ENCODE assay signal across 8 cellular contexts in the genomic region with DNA sequence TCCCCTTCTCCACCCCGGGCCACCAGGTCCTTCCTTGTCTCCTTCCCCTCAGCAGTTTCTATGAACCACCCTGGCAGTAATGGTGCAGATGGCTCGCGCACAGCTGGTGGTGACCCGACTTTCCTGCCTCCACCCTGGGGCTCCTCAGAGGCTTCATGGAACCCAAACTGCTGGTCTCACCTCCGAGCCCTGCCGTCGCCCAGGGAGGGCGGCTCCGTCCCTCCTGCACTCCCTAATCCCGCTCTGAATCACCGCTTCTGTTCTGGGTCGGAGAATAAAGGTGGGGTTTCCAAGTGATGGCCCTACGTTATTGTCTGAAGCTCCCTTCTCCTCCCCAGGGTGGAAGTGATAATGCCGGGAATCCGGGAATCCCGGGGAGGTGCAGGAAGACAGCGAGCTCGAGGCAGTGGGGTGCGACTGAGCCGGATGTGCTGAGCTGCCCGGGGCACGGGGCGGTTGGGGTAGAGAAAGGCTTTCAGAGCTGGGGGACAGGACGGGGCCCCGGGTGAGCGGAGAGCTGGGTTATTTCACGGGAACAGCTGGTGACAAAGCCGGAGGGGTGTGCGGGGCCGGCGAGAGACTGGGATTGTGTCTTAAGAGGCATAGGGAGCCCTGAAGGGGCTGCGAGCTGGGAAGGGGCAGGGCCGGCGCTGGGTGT. TPM values are rescaled to one million over a fixed set of nuclear protein-coding genes. Genes with fewer than 3 reads are reported as not detected.
A peak's percentile ranks its signal among the peaks of the same experiment; 100 is the strongest.
DNase-seq lines count a peak whose midpoint lies in the region; ATAC-seq and TF ChIP-seq lines count a peak whose summit lies in the region.

No MANE protein-coding gene starts in this region.

- peak overlapping the region; percentile 84 for H2AFZ ChIP-seq in IMR-90 (replicated peaks; ENCODE audit: low read length, poor library complexity)
- no peak overlapping the region for H2AFZ ChIP-seq in SK-N-SH (ENCODE audit: low read depth)

- H4K8ac ChIP-seq in IMR-90 (ENCODE audit: low read depth in 2 of 2, low read length in 2 of 2), result no peak overlapping the region

- TF ChIP-seq CTCF in IMR-90 (conservative IDR thresholded peaks at IDR 0.05; ENCODE audit: low read depth, low read length), result no peak
- no peak for TF ChIP-seq CTCF in endodermal cell (conservative IDR thresholded peaks at IDR 0.05)
- no peak for TF ChIP-seq CTCF in SK-N-SH (IDR thresholded peaks at IDR 0.05)

- no peak overlapping the region for H4K91ac ChIP-seq in IMR-90 (ENCODE audit: insufficient read depth, low read depth, low read length)

- ATAC-seq in IMR-90 (ENCODE audit: low read depth) (no peak; the same call in 1 of the 2 replicates), GM18858 (IDR thresholded peaks at IDR 0.05; ENCODE audit: unreplicated experiment) (no peak)
- ATAC-seq in naive thymus-derived CD4-positive, alpha-beta T cell, result peak; percentile 40

- BruUV-seq in IMR-90 (replicated peaks; lab: Mats Ljungman, UMichigan), result no TSS peak

- in situ Hi-C loops in IMR-90 (cut with MboI; ENCODE audit: low sequenced_read_pairs), result no loop called here

- H3K27ac ChIP-seq in IMR-90 (ENCODE audit: insufficient read depth, low read length), result no peak overlapping the region
- no peak overlapping the region for H3K27ac ChIP-seq in endodermal cell (ENCODE audit: low read depth, low read length)
- H3K27ac ChIP-seq in naive thymus-derived CD4-positive, alpha-beta T cell (ENCODE audit: low read depth, low read length), result no peak overlapping the region
- no peak overlapping the region for H3K27ac ChIP-seq in SK-N-SH (ENCODE audit: low read depth in 2 of 2, low read length in 1 of 2)

- peaks cover 3% of the 10 kb centered on the region for H3K27me3 Mint-ChIP-seq in endodermal cell (ENCODE audit: insufficient read depth)
- peaks cover 0 to 21% (median 10%) of the 10 kb centered on the region in 5 donors for H3K27me3 Mint-ChIP-seq in naive thymus-derived CD4-positive, alpha-beta T cell

- peak overlapping the region; percentile 94 for H3K27ac Mint-ChIP-seq in endodermal cell
- peak overlapping the region in 3 of 9 donors; percentile 18 to 72 (median 53) for H3K27ac Mint-ChIP-seq in naive thymus-derived CD4-positive, alpha-beta T cell

- peaks cover 16% of the 10 kb centered on the region for H3K36me3 Mint-ChIP-seq in endodermal cell (ENCODE audit: low read depth)
- peaks cover 0 to 8% (median 6%) of the 10 kb centered on the region in 5 donors for H3K36me3 Mint-ChIP-seq in naive thymus-derived CD4-positive, alpha-beta T cell

- H3K4me2 ChIP-seq in IMR-90 (ENCODE audit: low read depth, low read length) (no peak overlapping the region; the same call in 1 of the 2 replicates), SK-N-SH (no peak overlapping the region)

- TF ChIP-seq RAD21 in IMR-90 (IDR thresholded peaks at IDR 0.05; ENCODE audit: low read length), result no peak
- TF ChIP-seq RAD21 in SK-N-SH (IDR thresholded peaks at IDR 0.05; ENCODE audit: low read length), result no peak

- POLR2A ChIA-PET in IMR-90 (lab: Charles Lee; ENCODE audit: unreplicated experiment) (no interaction called here), SK-N-SH (lab: Yijun Ruan, JAX) (no interaction called here)
- POLR2A ChIA-PET in naive thymus-derived CD4-positive, alpha-beta T cell (lab: Charles Lee), result interaction anchor here (0.9 to 1.4 kb wide), 3 partner anchors 17 to 48 kb away, joined by 3 to 4 read pairs (median 3); no protein-coding TSS in a partner anchor

- H3K9ac ChIP-seq in IMR-90 (ENCODE audit: low read depth, low read length) (no peak overlapping the region), endodermal cell (ENCODE audit: extremely low read depth, low read length, poor library complexity, severe bottlenecking) (peak overlapping the region; percentile 29), SK-N-SH (no peak overlapping the region)

- peak overlapping the region; percentile 55 for H2AK9ac ChIP-seq in IMR-90 (replicated peaks; ENCODE audit: low read depth, low read length, poor library complexity)

- no peaks in the 10 kb centered on the region for H3K79me2 ChIP-seq in SK-N-SH (ENCODE audit: insufficient read depth)

- peak overlapping the region; percentile 92 for H3K4me3 Mint-ChIP-seq in endodermal cell
- peak overlapping the region in 9 of 10 donors; percentile 23 to 86 (median 69) for H3K4me3 Mint-ChIP-seq in naive thymus-derived CD4-positive, alpha-beta T cell

- CTCF ChIA-PET in IMR-90 (lab: Yijun Ruan, JAX) (interaction anchor here (1.0 kb wide), 1 partner anchor 16 kb away, joined by 3 read pairs; no protein-coding TSS in a partner anchor), SK-N-SH (lab: Yijun Ruan, JAX) (interaction anchor here (0.8 to 1.6 kb wide), 2 partner anchors 22 to 91 kb away, joined by 3 read pairs; no protein-coding TSS in a partner anchor)
- CTCF ChIA-PET in naive thymus-derived CD4-positive, alpha-beta T cell (lab: Charles Lee), result interaction anchor here (1.2 to 1.4 kb wide), 2 partner anchors 23 to 77 kb away, joined by 3 to 4 read pairs; partner anchors contain the start of genes NTN5, RPL18 and SPHK2

- no peak overlapping the region for H2AK5ac ChIP-seq in IMR-90 (ENCODE audit: low read depth, low read length)

- no peak overlapping the region for H3K56ac ChIP-seq in IMR-90 (ENCODE audit: extremely low read depth, insufficient read depth, low read length)

- TF ChIP-seq EP300 in SK-N-SH (IDR thresholded peaks at IDR 0.05; ENCODE audit: borderline replicate concordance in 1 of 2, low read depth in 1 of 2, low read length in 1 of 2), result no peak

- no peak overlapping the region for H3K23ac ChIP-seq in IMR-90 (ENCODE audit: low read depth, low read length)

- H3K4me3 ChIP-seq in IMR-90 (ENCODE audit: insufficient read depth, low read depth, low read length) (no peak overlapping the region), endodermal cell (ENCODE audit: low read length) (peak overlapping the region; percentile 84), SK-N-SH (ENCODE audit: low read depth in 2 of 2, low read length in 1 of 2) (no peak overlapping the region)
- H3K4me3 ChIP-seq in naive thymus-derived CD4-positive, alpha-beta T cell (ENCODE audit: low read length), result peak overlapping the region; percentile 20

- no peak overlapping the region for H3K4ac ChIP-seq in IMR-90 (ENCODE audit: low read depth, low read length)

- peaks cover 5% of the 10 kb centered on the region for H3F3A ChIP-seq in SK-N-SH (replicated peaks; ENCODE audit: insufficient read depth)

- H4K20me1 ChIP-seq in IMR-90 (ENCODE audit: insufficient read depth, low read length) (no peaks in the 10 kb centered on the region), SK-N-SH (ENCODE audit: insufficient read depth) (no peaks in the 10 kb centered on the region)

- no peaks in the 10 kb centered on the region for H3K36me3 ChIP-seq in IMR-90 (ENCODE audit: control insufficient read depth, insufficient read depth, low read length)
- H3K36me3 ChIP-seq in endodermal cell (ENCODE audit: control insufficient read depth, insufficient read depth, low read length), result no peaks in the 10 kb centered on the region
- H3K36me3 ChIP-seq in naive thymus-derived CD4-positive, alpha-beta T cell (ENCODE audit: control insufficient read depth in 2 of 3, insufficient read depth in 3 of 3, low read length in 3 of 3), result no peaks in the 10 kb centered on the region
- H3K36me3 ChIP-seq in SK-N-SH (replicated peaks in 1 of 2; ENCODE audit: control insufficient read depth in 1 of 2, insufficient read depth in 2 of 2, low read length in 1 of 2), result no peaks in the 10 kb centered on the region

- peaks cover 4% of the 10 kb centered on the region for H3K4me1 Mint-ChIP-seq in endodermal cell
- peaks cover 6 to 18% (median 8%) of the 10 kb centered on the region in 7 donors for H3K4me1 Mint-ChIP-seq in naive thymus-derived CD4-positive, alpha-beta T cell

- WGBS in IMR-90 (ENCODE audit: extremely low coverage in 2 of 2, insufficient read length in 1 of 2), 2 experiments, result 16% methylated on average over 6 of the region's 34 CpGs; no CpG with 5 or more reads in 1 of the 2 experiments
- WGBS in endodermal cell (ENCODE audit: insufficient coverage in 1 of 2, insufficient read length in 1 of 2), 2 experiments, result 3 to 4% methylated on average over 23 to 34 of the region's 34 CpGs
- 78% methylated on average over 34 of the region's 34 CpGs for WGBS in SK-N-SH (ENCODE audit: low lambda C conversion rate)

- no peak overlapping the region for H3K14ac ChIP-seq in IMR-90 (replicated peaks; ENCODE audit: low read depth, low read length)

- H3K4me1 ChIP-seq in IMR-90 (ENCODE audit: control insufficient read depth, insufficient read depth, low read length) (peaks cover 4% of the 10 kb centered on the region), endodermal cell (ENCODE audit: control insufficient read depth, insufficient read depth, low read length) (no peaks in the 10 kb centered on the region), SK-N-SH (ENCODE audit: control insufficient read depth in 1 of 2, insufficient read depth in 2 of 2, low read depth in 1 of 2, low read length in 1 of 2) (peaks cover 0 to 5% of the 10 kb centered on the region in 2 experiments; a peak in 1 of 4 replicates)
- H3K4me1 ChIP-seq in naive thymus-derived CD4-positive, alpha-beta T cell (ENCODE audit: control insufficient read depth in 2 of 2, insufficient read depth in 2 of 2, low read length in 2 of 2), result peaks cover 0 to 6% of the 10 kb centered on the region in 2 donors

- H2BK20ac ChIP-seq in IMR-90 (ENCODE audit: low read depth, low read length), result no peak overlapping the region

- H3K27me3 ChIP-seq in IMR-90 (ENCODE audit: control insufficient read depth, insufficient read depth, low read length) (peaks cover 12% of the 10 kb centered on the region), endodermal cell (ENCODE audit: control insufficient read depth, insufficient read depth, low read length, poor library complexity, severe bottlenecking) (no peaks in the 10 kb centered on the region), SK-N-SH (ENCODE audit: insufficient read depth) (no peaks in the 10 kb centered on the region)
- no peaks in the 10 kb centered on the region for H3K27me3 ChIP-seq in naive thymus-derived CD4-positive, alpha-beta T cell (ENCODE audit: control insufficient read depth in 2 of 2, insufficient read depth in 2 of 2, low read length in 2 of 2)

- H2BK5ac ChIP-seq in IMR-90 (ENCODE audit: low read depth, low read length, poor library complexity, severe bottlenecking), result no peak overlapping the region

- dilution Hi-C loops in IMR-90 (cut with HindIII; ENCODE audit: low sequenced_read_pairs, unreplicated experiment), result no loop called here

- H3K9me3 Mint-ChIP-seq in endodermal cell, result peaks cover 2% of the 10 kb centered on the region
- no peaks in the 10 kb centered on the region for H3K9me3 Mint-ChIP-seq in naive thymus-derived CD4-positive, alpha-beta T cell

- no peaks in the 10 kb centered on the region for H3K9me2 ChIP-seq in SK-N-SH

- no peaks in the 10 kb centered on the region for H3K9me1 ChIP-seq in IMR-90 (ENCODE audit: insufficient read depth, low read length)

- H2BK120ac ChIP-seq in IMR-90 (ENCODE audit: low read depth, low read length), result no peak overlapping the region

- DNase-seq in AG20443 (ENCODE audit: low spot score) (peak; percentile 16), IMR-90 (no peak), endodermal cell (peak; percentile 87), amniotic stem cell (lab: John Stamatoyannopoulos, UW) (no peak), NCI-H187 treated with DMSO at 0.1 percent for 48 hours (lab: John Stamatoyannopoulos, UW) (no peak), SK-N-SH (no peak)
- peak in 1 of 9 donors; percentile 7 for DNase-seq in naive thymus-derived CD4-positive, alpha-beta T cell

- no peak for TF ChIP-seq POLR2A in IMR-90 (IDR thresholded peaks at IDR 0.05; ENCODE audit: low read depth, low read length)

- no peak overlapping the region for H2BK15ac ChIP-seq in IMR-90 (ENCODE audit: low read depth, low read length)

- H3K79me1 ChIP-seq in IMR-90 (ENCODE audit: low read depth in 1 of 2, low read length in 2 of 2), result no peaks in the 10 kb centered on the region

- intact Hi-C loops in IMR-90 (cut with micrococcal nuclease), result no loop called here
- intact Hi-C loops in naive thymus-derived CD4-positive, alpha-beta T cell (cut with micrococcal nuclease), result loop anchor here in 1 of 2 donors (1.0 to 5.0 kb wide), 2 partner anchors 21 to 41 kb away; no protein-coding TSS in a partner anchor

- no peak overlapping the region for H3K18ac ChIP-seq in IMR-90 (ENCODE audit: low read depth, low read length)

- no peak overlapping the region for H4K5ac ChIP-seq in IMR-90 (ENCODE audit: low read depth, low read length)

- H3K9me3 ChIP-seq in IMR-90 (ENCODE audit: control insufficient read depth, insufficient read depth, low read length) (no peaks in the 10 kb centered on the region), endodermal cell (ENCODE audit: control insufficient read depth, low read length) (peaks cover 5% of the 10 kb centered on the region), SK-N-SH (no peaks in the 10 kb centered on the region)
- H3K9me3 ChIP-seq in naive thymus-derived CD4-positive, alpha-beta T cell (ENCODE audit: control insufficient read depth in 2 of 3, low read length in 3 of 3), result no peaks in the 10 kb centered on the region

RNA-seq across cellular contexts. Expression of gene FUT2, which starts 0.7 kb away (rescaled TPM):
- total RNA-seq in IMR-90 (2012; rRNA removed) (not detected in 2 replicates), endodermal cell (10 to 100 TPM in 1 of 2 donors, 1 to 10 TPM in 1; 5.8 to 11.0 TPM)
- polyA plus RNA-seq in IMR-90 (2012; rRNA removed) (not detected in 2 replicates), SK-N-SH (2012; rRNA removed) (not detected in 2 replicates)
- not detected in 2 replicates for polyA plus RNA-seq in IMR-90 (2012; cell fraction: cytosol; rRNA removed)
- not detected in 2 replicates for polyA plus RNA-seq in IMR-90 (2012; cell fraction: nucleus; rRNA removed; ENCODE audit: low replicate concordance)
- 2.3 TPM for polyA plus RNA-seq in endodermal cell (2013, experiment 1 of 2)
- polyA plus RNA-seq in endodermal cell (2013, experiment 2 of 2), result 0.95 TPM
- total RNA-seq in naive thymus-derived CD4-positive, alpha-beta T cell, result not detected
- polyA plus RNA-seq in naive thymus-derived CD4-positive, alpha-beta T cell, result under 1 TPM; 0.09 to 0.78 TPM
- not detected in 2 replicates for polyA plus RNA-seq in SK-N-SH (2012; cell fraction: cytosol; rRNA removed)
- polyA plus RNA-seq in SK-N-SH (2012; cell fraction: nucleus; rRNA removed), result not detected in 2 replicates

RNA-seq across cellular contexts. Expression of gene MAMSTR, which starts 23.0 kb away (rescaled TPM):
- total RNA-seq in IMR-90 (2012; rRNA removed) (0.18 and 0.28 TPM in 2 replicates), endodermal cell (1 to 10 TPM; 1.9 to 2.3 TPM)
- polyA plus RNA-seq in IMR-90 (2012; rRNA removed) (1.9 and 2.7 TPM in 2 replicates), SK-N-SH (2012; rRNA removed) (0.70 and 1.1 TPM in 2 replicates)
- polyA plus RNA-seq in IMR-90 (2012; cell fraction: cytosol; rRNA removed), result 2.2 and 3.7 TPM in 2 replicates
- 2.3 and 4.1 TPM in 2 replicates for polyA plus RNA-seq in IMR-90 (2012; cell fraction: nucleus; rRNA removed; ENCODE audit: low replicate concordance)
- 2.0 TPM for polyA plus RNA-seq in endodermal cell (2013, experiment 1 of 2)
- 1.2 TPM for polyA plus RNA-seq in endodermal cell (2013, experiment 2 of 2)
- 1 to 10 TPM in 3 of 5 experiments, under 1 TPM in 2; 0.80 to 2.1 (median 1.3) TPM for total RNA-seq in naive thymus-derived CD4-positive, alpha-beta T cell
- under 1 TPM; 0.25 to 0.87 TPM for polyA plus RNA-seq in naive thymus-derived CD4-positive, alpha-beta T cell
- polyA plus RNA-seq in SK-N-SH (2012; cell fraction: cytosol; rRNA removed), result 0.33 and 0.63 TPM in 2 replicates
- polyA plus RNA-seq in SK-N-SH (2012; cell fraction: nucleus; rRNA removed), result 3.2 and 3.4 TPM in 2 replicates

RNA-seq across cellular contexts. Expression of gene NTN5, which starts 23.7 kb away (rescaled TPM):
- total RNA-seq in IMR-90 (2012; rRNA removed) (not detected in 2 replicates), endodermal cell (1 to 10 TPM; 1.2 to 1.4 TPM)
- polyA plus RNA-seq in IMR-90 (2012; rRNA removed) (0.11 and 0.19 TPM in 2 replicates), SK-N-SH (2012; rRNA removed) (0.57 and 0.74 TPM in 2 replicates)
- 0.14 and 0.29 TPM in 2 replicates for polyA plus RNA-seq in IMR-90 (2012; cell fraction: cytosol; rRNA removed)
- polyA plus RNA-seq in IMR-90 (2012; cell fraction: nucleus; rRNA removed; ENCODE audit: low replicate concordance), result 1.9 and 3.1 TPM in 2 replicates
- polyA plus RNA-seq in endodermal cell (2013, experiment 1 of 2), result 2.0 TPM
- polyA plus RNA-seq in endodermal cell (2013, experiment 2 of 2), result 3.1 TPM
- 1 to 10 TPM in 4 of 5 experiments, under 1 TPM in 1; 0.99 to 5.9 (median 3.0) TPM for total RNA-seq in naive thymus-derived CD4-positive, alpha-beta T cell
- polyA plus RNA-seq in naive thymus-derived CD4-positive, alpha-beta T cell, result under 1 TPM; 0.41 to 0.59 TPM
- 0.12 and 0.37 TPM in 2 replicates for polyA plus RNA-seq in SK-N-SH (2012; cell fraction: cytosol; rRNA removed)
- 5.0 and 7.0 TPM in 2 replicates for polyA plus RNA-seq in SK-N-SH (2012; cell fraction: nucleus; rRNA removed)

RNA-seq across cellular contexts. Expression of gene RASIP1, which starts 43.9 kb away (rescaled TPM):
- under 0.01 and 0.18 TPM in 2 replicates for total RNA-seq in IMR-90 (2012; rRNA removed)
- polyA plus RNA-seq in IMR-90 (2012; rRNA removed), result 0.51 and 0.67 TPM in 2 replicates
- polyA plus RNA-seq in IMR-90 (2012; cell fraction: cytosol; rRNA removed), result 0.63 and 1.0 TPM in 2 replicates
- 0.36 and 0.79 TPM in 2 replicates for polyA plus RNA-seq in IMR-90 (2012; cell fraction: nucleus; rRNA removed; ENCODE audit: low replicate concordance)
- 1 to 10 TPM; 3.4 to 5.2 TPM for total RNA-seq in endodermal cell
- 1.6 TPM for polyA plus RNA-seq in endodermal cell (2013, experiment 1 of 2)
- 0.99 TPM for polyA plus RNA-seq in endodermal cell (2013, experiment 2 of 2)
- under 1 TPM in 2 of 5 experiments, not detected in 3; 0.12 to 0.21 TPM for total RNA-seq in naive thymus-derived CD4-positive, alpha-beta T cell
- polyA plus RNA-seq in naive thymus-derived CD4-positive, alpha-beta T cell, result under 1 TPM; 0.12 to 0.65 TPM
- 0.36 and 0.41 TPM in 2 replicates for polyA plus RNA-seq in SK-N-SH (2012; rRNA removed)
- polyA plus RNA-seq in SK-N-SH (2012; cell fraction: cytosol; rRNA removed), result 0.24 TPM in 2 replicates
- 0.42 and 0.55 TPM in 2 replicates for polyA plus RNA-seq in SK-N-SH (2012; cell fraction: nucleus; rRNA removed)

RNA-seq across cellular contexts. Expression of gene IZUMO1, which starts 50.2 kb away (rescaled TPM):
- total RNA-seq in IMR-90 (2012; rRNA removed), result not detected in 2 replicates
- not detected in 2 replicates for polyA plus RNA-seq in IMR-90 (2012; rRNA removed)
- polyA plus RNA-seq in IMR-90 (2012; cell fraction: cytosol; rRNA removed), result not detected in 2 replicates
- 0.05 and 0.07 TPM in 2 replicates for polyA plus RNA-seq in IMR-90 (2012; cell fraction: nucleus; rRNA removed; ENCODE audit: low replicate concordance)
- under 1 TPM; 0.22 to 0.80 TPM for total RNA-seq in endodermal cell
- polyA plus RNA-seq in endodermal cell (2013, experiment 1 of 2), result 0.21 TPM
- not detected for polyA plus RNA-seq in endodermal cell (2013, experiment 2 of 2)
- total RNA-seq in naive thymus-derived CD4-positive, alpha-beta T cell, result not detected
- polyA plus RNA-seq in naive thymus-derived CD4-positive, alpha-beta T cell, result not detected
- polyA plus RNA-seq in SK-N-SH (2012; rRNA removed), result 0.03 TPM in 2 replicates
- 0.01 TPM in 1 of 2 replicates, not detected in the other for polyA plus RNA-seq in SK-N-SH (2012; cell fraction: cytosol; rRNA removed)
- 0.07 TPM in 1 of 2 replicates, not detected in the other for polyA plus RNA-seq in SK-N-SH (2012; cell fraction: nucleus; rRNA removed)

Comparison
In these comparisons a context has a peak if more than half of its experiments do, and no peak if none do; other contexts are left out.
1. DNase-seq: peak in AG20443 (single experiment) and endodermal cell (single experiment); none in IMR-90 (single experiment), amniotic stem cell (single experiment), NCI-H187 treated with DMSO at 0.1 percent for 48 hours (single experiment) and SK-N-SH (single experiment).
2. H3K4me3 ChIP-seq: peak in endodermal cell (single experiment) and naive thymus-derived CD4-positive, alpha-beta T cell (single experiment); none in IMR-90 (single experiment) and SK-N-SH (0 of 2).